ENCODE assay signal across 1 cellular context in the genomic region with DNA sequence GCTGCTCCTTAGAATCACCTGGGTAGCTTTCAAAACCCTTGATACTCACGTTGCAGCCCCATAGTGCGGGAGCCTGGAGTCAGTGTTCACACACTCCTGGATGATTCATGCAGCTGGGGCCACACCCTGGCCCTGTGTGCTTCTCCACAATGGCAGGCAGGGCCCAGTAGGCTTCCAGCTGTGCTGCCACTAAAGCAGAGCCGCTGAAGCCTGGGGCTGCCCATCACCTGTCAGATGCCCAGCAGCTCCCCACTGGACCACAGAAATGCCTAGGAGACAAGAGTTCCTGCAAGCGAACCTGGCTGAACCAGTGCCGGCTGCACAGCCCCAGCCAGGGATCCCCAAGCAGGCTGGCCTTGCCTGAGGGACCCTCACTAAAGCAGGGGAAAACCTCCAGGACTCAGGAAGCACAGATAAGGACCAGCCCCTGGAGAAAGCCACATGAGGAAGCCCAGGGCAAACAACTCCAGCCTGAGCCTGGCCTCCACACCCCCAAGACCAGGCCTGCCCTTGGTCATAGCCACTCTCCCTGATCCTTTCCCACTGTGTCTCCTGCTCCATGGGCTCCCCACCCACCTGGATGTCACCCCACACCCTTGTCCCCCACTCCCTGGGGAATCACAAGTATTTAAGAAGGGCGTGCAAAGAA.
TF ChIP-seq lines count a peak whose summit lies in the region.

No MANE protein-coding gene starts in this region.

TF ChIP-seq in HEK293, 187 proteins besides CTCF, POLR2A, EP300 and RAD21 (continued from another document):
- no peak for TF ChIP-seq ZNF654 (tag by site-specific recombination; IDR thresholded peaks at IDR 0.05; ENCODE audit: low read depth)
- no peak for TF ChIP-seq ZNF621 (tag by site-specific recombination; IDR thresholded peaks at IDR 0.05)
- TF ChIP-seq ZXDB (tag by site-specific recombination; IDR thresholded peaks at IDR 0.05), result no peak
- TF ChIP-seq ZNF2 (tag by site-specific recombination; IDR thresholded peaks at IDR 0.05), result no peak
- TF ChIP-seq KLF1 (tag by site-specific recombination; IDR thresholded peaks at IDR 0.05), result peak; percentile 81
- TF ChIP-seq ZNF146 (tag by site-specific recombination; IDR thresholded peaks at IDR 0.05), result no peak
- TF ChIP-seq ZFP41 (tag by site-specific recombination; IDR thresholded peaks at IDR 0.05; ENCODE audit: borderline replicate concordance), result no peak
- no peak for TF ChIP-seq ZNF19 (tag by site-specific recombination; IDR thresholded peaks at IDR 0.05; ENCODE audit: low read depth)
- TF ChIP-seq MEIS1 (CRISPR knock-in tag; IDR thresholded peaks at IDR 0.05; ENCODE audit: borderline replicate concordance), result no peak
- no peak for TF ChIP-seq ZNF530 (tag by site-specific recombination; IDR thresholded peaks at IDR 0.05; ENCODE audit: low read depth)
- no peak for TF ChIP-seq ZNF549 (tag by site-specific recombination; IDR thresholded peaks at IDR 0.05)
- peak; percentile 83 for TF ChIP-seq ZNF394 (tag by site-specific recombination; IDR thresholded peaks at IDR 0.05; ENCODE audit: borderline replicate concordance)
- TF ChIP-seq ZNF571 (tag by site-specific recombination; IDR thresholded peaks at IDR 0.05), result no peak
- TF ChIP-seq ZNF664 (tag by site-specific recombination; IDR thresholded peaks at IDR 0.05), result no peak
- TF ChIP-seq ZNF529 (tag by site-specific recombination; IDR thresholded peaks at IDR 0.05; ENCODE audit: insufficient replicate concordance), result no peak
- TF ChIP-seq ZNF518A (tag by site-specific recombination; conservative IDR thresholded peaks at IDR 0.05; ENCODE audit: low read depth), result no peak
- TF ChIP-seq, protein P1, sequence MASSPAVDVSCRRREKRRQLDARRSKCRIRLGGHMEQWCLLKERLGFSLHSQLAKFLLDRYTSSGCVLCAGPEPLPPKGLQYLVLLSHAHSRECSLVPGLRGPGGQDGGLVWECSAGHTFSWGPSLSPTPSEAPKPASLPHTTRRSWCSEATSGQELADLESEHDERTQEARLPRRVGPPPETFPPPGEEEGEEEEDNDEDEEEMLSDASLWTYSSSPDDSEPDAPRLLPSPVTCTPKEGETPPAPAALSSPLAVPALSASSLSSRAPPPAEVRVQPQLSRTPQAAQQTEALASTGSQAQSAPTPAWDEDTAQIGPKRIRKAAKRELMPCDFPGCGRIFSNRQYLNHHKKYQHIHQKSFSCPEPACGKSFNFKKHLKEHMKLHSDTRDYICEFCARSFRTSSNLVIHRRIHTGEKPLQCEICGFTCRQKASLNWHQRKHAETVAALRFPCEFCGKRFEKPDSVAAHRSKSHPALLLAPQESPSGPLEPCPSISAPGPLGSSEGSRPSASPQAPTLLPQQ (tag by site-specific recombination; IDR thresholded peaks at IDR 0.05), result peak; percentile 71
- TF ChIP-seq ZNF660 (tag by site-specific recombination; IDR thresholded peaks at IDR 0.05), result no peak
- TF ChIP-seq BCL11A (tag by site-specific recombination; IDR thresholded peaks at IDR 0.05; ENCODE audit: low read depth), result no peak
- peak; percentile 42; the same call in 1 of the 2 replicates for TF ChIP-seq ZBTB48 (tag by site-specific recombination; IDR thresholded peaks at IDR 0.05)
- TF ChIP-seq, protein P2, sequence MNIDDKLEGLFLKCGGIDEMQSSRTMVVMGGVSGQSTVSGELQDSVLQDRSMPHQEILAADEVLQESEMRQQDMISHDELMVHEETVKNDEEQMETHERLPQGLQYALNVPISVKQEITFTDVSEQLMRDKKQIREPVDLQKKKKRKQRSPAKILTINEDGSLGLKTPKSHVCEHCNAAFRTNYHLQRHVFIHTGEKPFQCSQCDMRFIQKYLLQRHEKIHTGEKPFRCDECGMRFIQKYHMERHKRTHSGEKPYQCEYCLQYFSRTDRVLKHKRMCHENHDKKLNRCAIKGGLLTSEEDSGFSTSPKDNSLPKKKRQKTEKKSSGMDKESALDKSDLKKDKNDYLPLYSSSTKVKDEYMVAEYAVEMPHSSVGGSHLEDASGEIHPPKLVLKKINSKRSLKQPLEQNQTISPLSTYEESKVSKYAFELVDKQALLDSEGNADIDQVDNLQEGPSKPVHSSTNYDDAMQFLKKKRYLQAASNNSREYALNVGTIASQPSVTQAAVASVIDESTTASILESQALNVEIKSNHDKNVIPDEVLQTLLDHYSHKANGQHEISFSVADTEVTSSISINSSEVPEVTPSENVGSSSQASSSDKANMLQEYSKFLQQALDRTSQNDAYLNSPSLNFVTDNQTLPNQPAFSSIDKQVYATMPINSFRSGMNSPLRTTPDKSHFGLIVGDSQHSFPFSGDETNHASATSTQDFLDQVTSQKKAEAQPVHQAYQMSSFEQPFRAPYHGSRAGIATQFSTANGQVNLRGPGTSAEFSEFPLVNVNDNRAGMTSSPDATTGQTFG (tag by site-specific recombination; IDR thresholded peaks at IDR 0.05; ENCODE audit: borderline replicate concordance), result no peak
- TF ChIP-seq PBX3 (CRISPR knock-in tag; IDR thresholded peaks at IDR 0.05), result no peak
- peak; percentile 73 for TF ChIP-seq ZNF600 (tag by site-specific recombination; IDR thresholded peaks at IDR 0.05)
- no peak for TF ChIP-seq ZNF423 (tag by site-specific recombination; IDR thresholded peaks at IDR 0.05)
- no peak for TF ChIP-seq PRDM1 (tag by site-specific recombination; IDR thresholded peaks at IDR 0.05)
- TF ChIP-seq ZNF175 (tag by site-specific recombination; IDR thresholded peaks at IDR 0.05), result no peak
- TF ChIP-seq ZNF792 (tag by site-specific recombination; IDR thresholded peaks at IDR 0.05), result no peak
- 0 out of 2 replicates have a peak, but pooled peaks have one; percentile 21 for TF ChIP-seq ZNF18 (tag by site-specific recombination; IDR thresholded peaks at IDR 0.05)
- no peak for TF ChIP-seq ZNF433 (tag by site-specific recombination; IDR thresholded peaks at IDR 0.05; ENCODE audit: low read depth)
- TF ChIP-seq ZNF677 (tag by site-specific recombination; IDR thresholded peaks at IDR 0.05), result no peak
- TF ChIP-seq YY1 (tag by site-specific recombination; IDR thresholded peaks at IDR 0.05), result no peak
